8 cellular contexts compared by ENCODE assay signal in genomic region chr19:15177269-15178116, GRCh38. TPM values are rescaled to one million over a fixed set of nuclear protein-coding genes. Genes with fewer than 3 reads are reported as not detected.
DNase-seq lines count a peak whose midpoint lies in the region; ATAC-seq and TF ChIP-seq lines count a peak whose summit lies in the region.

No MANE protein-coding gene starts in this region.

- H3K36me3 ChIP-seq in neutrophil (no peaks in the 10 kb centered on the region), stomach smooth muscle (ENCODE audit: control insufficient read depth in 2 of 2, insufficient read depth in 2 of 2, low read length in 2 of 2) (no peaks in the 10 kb centered on the region)

- H3K4me1 ChIP-seq in neutrophil (ENCODE audit: control insufficient read depth in 1 of 2, insufficient read depth in 1 of 2, low read depth in 1 of 2, low read length in 1 of 2) (peaks cover 6% of the 10 kb centered on the region in 2 experiments), stomach smooth muscle (ENCODE audit: control insufficient read depth, insufficient read depth, low read length) (peaks cover 8% of the 10 kb centered on the region)

- TF ChIP-seq CTCF in GM12874 (IDR thresholded peaks at IDR 0.05; ENCODE audit: insufficient read depth, low read depth, low read length) (peak; percentile 98), fibroblast of villous mesenchyme (IDR thresholded peaks at IDR 0.05; ENCODE audit: insufficient read depth, low read depth, low read length) (peak; percentile 71), neutrophil (IDR thresholded peaks at IDR 0.05) (peak; percentile 97)

- H3K9me3 ChIP-seq in neutrophil: no peaks in the 10 kb centered on the region
- no peaks in the 10 kb centered on the region for H3K9me3 ChIP-seq in stomach smooth muscle (ENCODE audit: control insufficient read depth in 2 of 2, low read length in 2 of 2)

- peaks cover 19% of the 10 kb centered on the region for H3K27me3 Mint-ChIP-seq in activated T-helper 17 cell treated with anti-CD3 and anti-CD28 coated beads, Interleukin-2, amount 50 U/mL, for 72 hours

- H3K36me3 Mint-ChIP-seq in activated T-helper 17 cell treated with anti-CD3 and anti-CD28 coated beads, Interleukin-2, amount 50 U/mL, for 72 hours (ENCODE audit: low read depth): no peaks in the 10 kb centered on the region

- no peak overlapping the region for H3K4me3 ChIP-seq in fibroblast of villous mesenchyme (ENCODE audit: low read depth, low read length)
- H3K4me3 ChIP-seq in neutrophil (ENCODE audit: low read depth in 1 of 2, low read length in 1 of 2): peak overlapping the region in 1 of 2 experiments; percentile 15
- H3K4me3 ChIP-seq in stomach smooth muscle (ENCODE audit: low read length in 2 of 2): peak overlapping the region; percentile 49 to 59

- peaks cover 11% of the 10 kb centered on the region for H3K4me1 Mint-ChIP-seq in activated T-helper 17 cell treated with anti-CD3 and anti-CD28 coated beads, Interleukin-2, amount 50 U/mL, for 72 hours

- peak overlapping the region; percentile 21 to 42 for H3K9ac ChIP-seq in stomach smooth muscle (ENCODE audit: low read length in 2 of 2)

- H3K27me3 ChIP-seq in neutrophil (peaks cover 42% of the 10 kb centered on the region), stomach smooth muscle (ENCODE audit: control insufficient read depth in 1 of 2, insufficient read depth in 2 of 2, low read length in 2 of 2) (peaks cover 2 to 3% of the 10 kb centered on the region in 2 donors)

- no peak overlapping the region for H3K27ac Mint-ChIP-seq in activated T-helper 17 cell treated with anti-CD3 and anti-CD28 coated beads, Interleukin-2, amount 50 U/mL, for 72 hours

- DNase-seq in RKO (ENCODE audit: low spot score) (peak; percentile 74), fibroblast of villous mesenchyme (ENCODE audit: low read depth) (peak; percentile 73)

- H3K27ac ChIP-seq in neutrophil (no peak overlapping the region), stomach smooth muscle (ENCODE audit: low read length) (no peak overlapping the region)

- no peak for TF ChIP-seq EP300 in Ishikawa (IDR thresholded peaks at IDR 0.05; ENCODE audit: borderline replicate concordance)

- ATAC-seq in activated T-helper 17 cell treated with anti-CD3 and anti-CD28 coated beads, Interleukin-2, amount 50 U/mL, for 72 hours (replicated peaks): peak; percentile 97
- no peak for ATAC-seq in GM19452 (IDR thresholded peaks at IDR 0.05; ENCODE audit: unreplicated experiment)

- peak overlapping the region; percentile 49 for H3K4me3 Mint-ChIP-seq in activated T-helper 17 cell treated with anti-CD3 and anti-CD28 coated beads, Interleukin-2, amount 50 U/mL, for 72 hours

- H3K9me3 Mint-ChIP-seq in activated T-helper 17 cell treated with anti-CD3 and anti-CD28 coated beads, Interleukin-2, amount 50 U/mL, for 72 hours: no peaks in the 10 kb centered on the region

- TF ChIP-seq RAD21 in Ishikawa (IDR thresholded peaks at IDR 0.05; ENCODE audit: low read depth): peak; percentile 83

TF ChIP-seq in Ishikawa, 13 proteins besides CTCF, POLR2A, EP300 and RAD21:
- no peak for TF ChIP-seq TEAD4 (IDR thresholded peaks at IDR 0.05)
- TF ChIP-seq TCF12 (IDR thresholded peaks at IDR 0.05; ENCODE audit: low read depth): no peak; the same call in 1 of the 2 replicates
- TF ChIP-seq FOXM1 (IDR thresholded peaks at IDR 0.05; ENCODE audit: borderline replicate concordance, low read depth): no peak
- TF ChIP-seq EGR1 (IDR thresholded peaks at IDR 0.05): no peak
- no peak for TF ChIP-seq USF1 (IDR thresholded peaks at IDR 0.05)
- TF ChIP-seq ZBTB7A (IDR thresholded peaks at IDR 0.05; ENCODE audit: low read depth): peak; percentile 40; the same call in 1 of the 2 replicates
- TF ChIP-seq NFIC (IDR thresholded peaks at IDR 0.05): 0 out of 2 replicates have a peak, but pooled peaks have one; percentile 19
- no peak for TF ChIP-seq TAF1 (IDR thresholded peaks at IDR 0.05; ENCODE audit: low read depth)
- no peak for TF ChIP-seq REST (IDR thresholded peaks at IDR 0.05; ENCODE audit: low read depth)
- no peak for TF ChIP-seq CEBPB (IDR thresholded peaks at IDR 0.05)
- TF ChIP-seq YY1 (IDR thresholded peaks at IDR 0.05; ENCODE audit: low read depth): no peak
- TF ChIP-seq CREB1 (IDR thresholded peaks at IDR 0.05; ENCODE audit: low read depth): no peak
- peak; percentile 37; the same call in 1 of the 2 replicates for TF ChIP-seq MAX (IDR thresholded peaks at IDR 0.05)

RNA-seq across cellular contexts. Expression of gene NOTCH3, which starts 23.3 kb away (rescaled TPM):
- total RNA-seq in activated T-helper 17 cell treated with anti-CD3 and anti-CD28 coated beads, Interleukin-2, amount 50 U/mL, for 72 hours: under 1 TPM; 0.06 to 0.29 TPM
- total RNA-seq in fibroblast of villous mesenchyme: 27.6 and 39.3 TPM in 2 replicates

RNA-seq across cellular contexts. Expression of gene EPHX3, which starts 54.8 kb away (rescaled TPM):
- total RNA-seq in activated T-helper 17 cell treated with anti-CD3 and anti-CD28 coated beads, Interleukin-2, amount 50 U/mL, for 72 hours: under 1 TPM in 1 of 2 donors, not detected in 1; 0.24 TPM
- total RNA-seq in fibroblast of villous mesenchyme: under 0.01 TPM in 2 replicates

Comparison
In these comparisons a context has a peak if more than half of its experiments do, and no peak if none do; other contexts are left out.
1. RNA of gene NOTCH3, which starts 23.3 kb away (total RNA-seq): 27.6 to 39.3 TPM in fibroblast of villous mesenchyme; 0.06 to 0.29 TPM in activated T-helper 17 cell treated with anti-CD3 and anti-CD28 coated beads, Interleukin-2, amount 50 U/mL, for 72 hours; every median in the first group is over 10 times any median in the second.
2. Peak in every context shown above with its lines, with median percentiles within 50 percentile points of each other: CTCF ChIP-seq.